ENCODE assay signal across 13 cellular contexts in genomic region chr1:32275424-32275823, GRCh38.
A peak's percentile ranks its signal among the peaks of the same experiment; 100 is the strongest.
DNase-seq lines count a peak whose midpoint lies in the region; ATAC-seq lines count a peak whose summit lies in the region.
"Had no signal": no experiment of that assay in that cellular context is flagged by ENCODE, and none has a peak within 500 bp of the region (broad histone marks: within the 10 kb centered on the region; RNA-seq: fewer than 3 reads in every experiment).

No MANE protein-coding gene starts in this region.

- peak overlapping the region; percentile 76 for H3K4me3 Mint-ChIP-seq in stimulated activated naive CD8-positive, alpha-beta T cell treated with anti-CD3 and anti-CD28 coated beads, Interleukin-15, Interleukin-2, amounts not matched to agents 100 ng/mL and 50 ng/mL, for 24 hours
- H3K4me3 Mint-ChIP-seq in activated naive CD8-positive, alpha-beta T cell treated with anti-CD3 and anti-CD28 coated beads, Interleukin-2, amount 50 U/mL, for 24 hours, result peak overlapping the region; percentile 74

- ATAC-seq in stimulated activated naive CD8-positive, alpha-beta T cell treated with anti-CD3 and anti-CD28 coated beads, Interleukin-15, Interleukin-2, amounts not matched to agents 100 U/mL and 50 U/mL, for 24 hours, result no peak
- ATAC-seq in activated naive CD8-positive, alpha-beta T cell treated with anti-CD3 and anti-CD28 coated beads, Interleukin-2, amount 50 U/mL, for 24 hours, result no peak

- H3K9me3 Mint-ChIP-seq in stimulated activated naive CD8-positive, alpha-beta T cell treated with anti-CD3 and anti-CD28 coated beads, Interleukin-15, Interleukin-2, amounts not matched to agents 100 ng/mL and 50 ng/mL, for 24 hours, result no peaks in the 10 kb centered on the region
- H3K9me3 Mint-ChIP-seq in activated naive CD8-positive, alpha-beta T cell treated with anti-CD3 and anti-CD28 coated beads, Interleukin-2, amount 50 U/mL, for 24 hours, result no peaks in the 10 kb centered on the region

- H3K27me3 Mint-ChIP-seq in stimulated activated naive CD8-positive, alpha-beta T cell treated with anti-CD3 and anti-CD28 coated beads, Interleukin-15, Interleukin-2, amounts not matched to agents 100 ng/mL and 50 ng/mL, for 24 hours, result no peaks in the 10 kb centered on the region
- H3K27me3 Mint-ChIP-seq in activated naive CD8-positive, alpha-beta T cell treated with anti-CD3 and anti-CD28 coated beads, Interleukin-2, amount 50 U/mL, for 24 hours, result no peaks in the 10 kb centered on the region

- H3K4me1 Mint-ChIP-seq in stimulated activated naive CD8-positive, alpha-beta T cell treated with anti-CD3 and anti-CD28 coated beads, Interleukin-15, Interleukin-2, amounts not matched to agents 100 ng/mL and 50 ng/mL, for 24 hours (ENCODE audit: low read depth), result peaks cover 46% of the 10 kb centered on the region
- peaks cover 44% of the 10 kb centered on the region for H3K4me1 Mint-ChIP-seq in activated naive CD8-positive, alpha-beta T cell treated with anti-CD3 and anti-CD28 coated beads, Interleukin-2, amount 50 U/mL, for 24 hours

- peaks cover 62% of the 10 kb centered on the region for H3K36me3 Mint-ChIP-seq in stimulated activated naive CD8-positive, alpha-beta T cell treated with anti-CD3 and anti-CD28 coated beads, Interleukin-15, Interleukin-2, amounts not matched to agents 100 ng/mL and 50 ng/mL, for 24 hours (ENCODE audit: low read depth)
- H3K36me3 Mint-ChIP-seq in activated naive CD8-positive, alpha-beta T cell treated with anti-CD3 and anti-CD28 coated beads, Interleukin-2, amount 50 U/mL, for 24 hours (ENCODE audit: low read depth), result peaks cover 53% of the 10 kb centered on the region

- H3K27ac Mint-ChIP-seq in stimulated activated naive CD8-positive, alpha-beta T cell treated with anti-CD3 and anti-CD28 coated beads, Interleukin-15, Interleukin-2, amounts not matched to agents 100 ng/mL and 50 ng/mL, for 24 hours, result peak overlapping the region; percentile 97
- no peak overlapping the region for H3K27ac Mint-ChIP-seq in activated naive CD8-positive, alpha-beta T cell treated with anti-CD3 and anti-CD28 coated beads, Interleukin-2, amount 50 U/mL, for 24 hours

- no peak for DNase-seq in stimulated activated naive CD8-positive, alpha-beta T cell treated with anti-CD3 and anti-CD28 coated beads, Interleukin-15, Interleukin-2, amounts not matched to agents 100 U/mL and 50 U/mL, for 24 hours
- DNase-seq in activated naive CD8-positive, alpha-beta T cell treated with anti-CD3 and anti-CD28 coated beads, Interleukin-2, amount 50 U/mL, for 24 hours, result no peak
- DNase-seq in left kidney (ENCODE audit: low read depth, low spot score), result peak; percentile 76
- no peak for DNase-seq in cerebellar cortex (ENCODE audit: low spot score)
- no peak for DNase-seq in LoVo (ENCODE audit: low spot score)
- no peak for DNase-seq in NCI-H2196 treated with DMSO at 0.1 percent for 48 hours (lab: John Stamatoyannopoulos, UW; ENCODE audit: unreplicated experiment)
- DNase-seq in stimulated activated CD4-positive, alpha-beta T cell treated with anti-CD3 and anti-CD28 coated beads, Interleukin-4, amount 100 ng/mL, for 4 hours, result no peak
- DNase-seq: activated CD4-positive, alpha-beta T cell treated with anti-CD3 and anti-CD28 coated beads for 48 hours; amygdala; Kasumi-1; NCI-H345; SHP77 had no signal
